In the genomic region with DNA sequence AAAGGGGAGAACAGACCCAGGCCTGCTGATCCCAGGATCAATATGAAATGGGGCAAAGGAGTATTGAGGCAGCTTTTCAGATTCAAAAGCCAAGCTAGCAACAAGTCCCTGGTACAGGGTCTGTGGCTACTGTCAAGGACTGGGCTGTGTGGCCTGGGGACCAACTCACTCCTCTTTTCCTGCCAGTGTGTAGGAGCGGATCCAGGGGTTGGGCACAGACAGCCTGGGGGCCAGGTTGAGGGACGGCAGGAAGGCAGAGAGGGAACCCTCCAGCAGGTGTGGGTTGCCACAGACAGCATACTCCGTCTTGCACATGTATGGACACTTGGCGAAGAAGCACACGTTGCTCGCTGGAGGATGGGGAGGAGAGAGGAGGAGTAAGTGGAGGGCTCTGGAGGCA, we compare ENCODE assay signal across 1 cellular context.
TF ChIP-seq lines count a peak whose summit lies in the region.

No MANE protein-coding gene starts in this region.

TF ChIP-seq in SK-N-SH treated with all-trans-retinoic acid at 6 μM for 48 hours, 23 proteins besides CTCF, POLR2A, EP300 and RAD21 (continued from another document):
- no peak for TF ChIP-seq ZFP30 (CRISPR knock-in tag; IDR thresholded peaks at IDR 0.05)
